Comparison of ENCODE assay signal across 8 cellular contexts in genomic region chr6:31558631-31559500, GRCh38. TPM values are rescaled to one million over a fixed set of nuclear protein-coding genes. Genes with fewer than 3 reads are reported as not detected.
DNase-seq lines count a peak whose midpoint lies in the region; ATAC-seq and TF ChIP-seq lines count a peak whose summit lies in the region.

No MANE protein-coding gene starts in this region.

- TF ChIP-seq CTCF in activated B cell treated with CpG ODN at 0.5 μM for 24 hours (IDR thresholded peaks at IDR 0.05) (no peak), prostate gland (IDR thresholded peaks at IDR 0.05) (no peak)

- no peaks in the 10 kb centered on the region for H3K27me3 ChIP-seq in neuronal stem cell (ENCODE audit: control insufficient read depth in 3 of 3, insufficient read depth in 3 of 3, low read depth in 1 of 3, low read length in 3 of 3)
- no peaks in the 10 kb centered on the region for H3K27me3 ChIP-seq in prostate gland (replicated peaks; ENCODE audit: insufficient read depth)

- intact Hi-C loops in activated B cell treated with CpG ODN at 0.5 μM for 24 hours (cut with micrococcal nuclease): loop anchor here (1.0 kb wide), 2 partner anchors 12 to 21 kb away; partner anchors contain the start of gene NFKBIL1
- intact Hi-C loops in prostate gland (cut with DNase I): no loop called here

- ATAC-seq in HG02610 (IDR thresholded peaks at IDR 0.05; ENCODE audit: unreplicated experiment) (peak; percentile 35), activated B cell treated with CpG ODN at 0.5 μM for 24 hours (ENCODE audit: low read depth) (peak; percentile 43), HG03097 (IDR thresholded peaks at IDR 0.05; ENCODE audit: low FRiP score, unreplicated experiment) (no peak)

- no peak overlapping the region for H3K4me2 ChIP-seq in neuronal stem cell (ENCODE audit: insufficient read depth, low read length, poor library complexity, severe bottlenecking)

- H2BK120ac ChIP-seq in neuronal stem cell (ENCODE audit: low read depth, low read length): no peak overlapping the region

- H3K9me3 ChIP-seq in neuronal stem cell (replicated peaks in 1 of 2; ENCODE audit: control insufficient read depth in 2 of 2, insufficient read depth in 1 of 2, low read depth in 1 of 2, low read length in 2 of 2) (no peaks in the 10 kb centered on the region), prostate gland (no peaks in the 10 kb centered on the region)

- H2BK5ac ChIP-seq in neuronal stem cell (ENCODE audit: low read length): no peak overlapping the region

- no peaks in the 10 kb centered on the region for H3K27me3 Mint-ChIP-seq in activated B cell treated with CpG ODN at 0.5 μM for 24 hours

- H3K4me1 ChIP-seq in neuronal stem cell (ENCODE audit: control insufficient read depth in 2 of 2, insufficient read depth in 1 of 2, low read depth in 1 of 2, low read length in 2 of 2) (peaks cover 0 to 7% of the 10 kb centered on the region in 2 donors), prostate gland (replicated peaks) (no peaks in the 10 kb centered on the region)

- H3K9ac ChIP-seq in neuronal stem cell (ENCODE audit: low read depth, low read length, poor library complexity): no peak overlapping the region

- H3K36me3 ChIP-seq in neuronal stem cell (replicated peaks in 1 of 2; ENCODE audit: control insufficient read depth in 2 of 2, insufficient read depth in 2 of 2, low read length in 2 of 2): peaks cover 37 to 66% of the 10 kb centered on the region in 2 donors
- H3K36me3 ChIP-seq in prostate gland: peaks cover 5 to 9% of the 10 kb centered on the region in 2 donors

- H3K36me3 Mint-ChIP-seq in activated B cell treated with CpG ODN at 0.5 μM for 24 hours (ENCODE audit: low read depth): peaks cover 20% of the 10 kb centered on the region

- TF ChIP-seq POLR2A in prostate gland (IDR thresholded peaks at IDR 0.05): no peak

- no peak overlapping the region for H4K91ac ChIP-seq in neuronal stem cell (ENCODE audit: low read depth, low read length, poor library complexity)

- POLR2A ChIA-PET in activated B cell treated with CpG ODN at 0.5 μM for 24 hours (lab: Charles Lee): interaction anchor here (0.6 to 9.2 kb wide), 17 partner anchors 8 to 304 kb away, joined by 3 to 580 read pairs (median 8); partner anchors contain the start of genes ABHD16A, ATP6V1G2, BAG6 and C6orf47

- H3K9me3 Mint-ChIP-seq in activated B cell treated with CpG ODN at 0.5 μM for 24 hours: no peaks in the 10 kb centered on the region

- H3K18ac ChIP-seq in neuronal stem cell (ENCODE audit: low read length): no peak overlapping the region

- H2BK15ac ChIP-seq in neuronal stem cell (ENCODE audit: low read length): no peak overlapping the region

- peak overlapping the region; percentile 43 for H3K23ac ChIP-seq in neuronal stem cell (ENCODE audit: low read depth, low read length, poor library complexity)

- H2AFZ ChIP-seq in neuronal stem cell (ENCODE audit: low read length): no peak overlapping the region

- peak overlapping the region; percentile 83 for H3K4me3 Mint-ChIP-seq in activated B cell treated with CpG ODN at 0.5 μM for 24 hours

- H3K79me1 ChIP-seq in neuronal stem cell (ENCODE audit: low read depth, low read length): peaks cover 6% of the 10 kb centered on the region

- no peak overlapping the region for H3K14ac ChIP-seq in neuronal stem cell (ENCODE audit: low read length)

- CTCF ChIA-PET in activated B cell treated with CpG ODN at 0.5 μM for 24 hours (lab: Charles Lee): interaction anchor here (2.1 to 25.8 kb wide), 3 partner anchors 9 to 39 kb away, joined by 20 to 773 read pairs (median 611); partner anchors contain the start of genes LST1, LTA, LTB and NCR3

- H2BK12ac ChIP-seq in neuronal stem cell (ENCODE audit: low read length): no peak overlapping the region

- WGBS in neuronal stem cell (ENCODE audit: extremely low coverage in 2 of 2, insufficient read length in 2 of 2, insufficient replicate concordance in 1 of 2), 2 donors: no CpG with 5 or more reads among the region's 14 CpGs
- WGBS in prostate gland: 77% methylated on average over 14 of the region's 14 CpGs

- H3K4me3 ChIP-seq in neuronal stem cell (ENCODE audit: low read length in 2 of 2): no peak overlapping the region
- H3K4me3 ChIP-seq in prostate gland: no peak overlapping the region

- no peak overlapping the region for H4K8ac ChIP-seq in neuronal stem cell (ENCODE audit: low read depth, low read length)

- peak overlapping the region; percentile 94 for H3K27ac Mint-ChIP-seq in activated B cell treated with CpG ODN at 0.5 μM for 24 hours

- DNase-seq in activated B cell treated with CpG ODN at 0.5 μM for 24 hours (peak; percentile 58), neuronal stem cell (ENCODE audit: low spot score) (no peak), prostate gland (ENCODE audit: low spot score) (no peak), NCI-H1436 (lab: John Stamatoyannopoulos, UW) (no peak), ureter (ENCODE audit: low spot score) (no peak)
- DNase-seq in effector CD8-positive, alpha-beta T cell (lab: John Stamatoyannopoulos, UW): peak; percentile 21

- H3K27ac ChIP-seq in neuronal stem cell (replicated peaks; ENCODE audit: low read length) (no peak overlapping the region), prostate gland (no peak overlapping the region)

- peaks cover 90% of the 10 kb centered on the region for H3K4me1 Mint-ChIP-seq in activated B cell treated with CpG ODN at 0.5 μM for 24 hours

- no peak overlapping the region for H3K4ac ChIP-seq in neuronal stem cell (ENCODE audit: low read length)

- H2AK5ac ChIP-seq in neuronal stem cell (ENCODE audit: low read depth, low read length): no peak overlapping the region

RNA-seq across cellular contexts. Expression of gene NFKBIL1, which starts 11.5 kb away (rescaled TPM):
- 11.7 and 16.7 TPM in 2 replicates for total RNA-seq in activated B cell treated with CpG ODN at 0.5 μM for 24 hours
- 22.2 TPM for polyA plus RNA-seq in neuronal stem cell (2013, experiment 1 of 2)
- polyA plus RNA-seq in neuronal stem cell (2013, experiment 2 of 2): 22.0 TPM
- 10 to 100 TPM; 38.0 to 48.7 TPM for total RNA-seq in prostate gland
- 21.9 TPM for total RNA-seq in ureter

RNA-seq across cellular contexts. Expression of gene ATP6V1G2, which starts 12.5 kb away (rescaled TPM):
- total RNA-seq in activated B cell treated with CpG ODN at 0.5 μM for 24 hours (1.9 and 3.2 TPM in 2 replicates), prostate gland (under 1 TPM; 0.36 to 0.74 TPM), ureter (0.65 TPM)
- polyA plus RNA-seq in neuronal stem cell (2013, experiment 1 of 2): 6.0 TPM
- 5.1 TPM for polyA plus RNA-seq in neuronal stem cell (2013, experiment 2 of 2)

RNA-seq across cellular contexts. Expression of gene LTA, which starts 13.2 kb away (rescaled TPM):
- total RNA-seq in activated B cell treated with CpG ODN at 0.5 μM for 24 hours: 60.4 and 66.0 TPM in 2 replicates
- 0.07 TPM for polyA plus RNA-seq in neuronal stem cell (2013, experiment 1 of 2)
- 0.07 TPM for polyA plus RNA-seq in neuronal stem cell (2013, experiment 2 of 2)
- total RNA-seq in prostate gland: 1 to 10 TPM in 1 of 2 donors, not detected in 1; 1.2 TPM
- not detected for total RNA-seq in ureter

RNA-seq across cellular contexts. Expression of gene TNF, which starts 16.5 kb away (rescaled TPM):
- total RNA-seq in activated B cell treated with CpG ODN at 0.5 μM for 24 hours (135 and 139 TPM in 2 replicates), prostate gland (under 1 TPM in 1 of 2 donors, not detected in 1; 0.23 TPM), ureter (0.36 TPM)
- 0.03 TPM for polyA plus RNA-seq in neuronal stem cell (2013, experiment 1 of 2)
- polyA plus RNA-seq in neuronal stem cell (2013, experiment 2 of 2): 0.01 TPM

RNA-seq across cellular contexts. Expression of gene DDX39B, which starts 17.1 kb away (rescaled TPM):
- total RNA-seq in activated B cell treated with CpG ODN at 0.5 μM for 24 hours: 431 and 484 TPM in 2 replicates
- 297 TPM for polyA plus RNA-seq in neuronal stem cell (2013, experiment 1 of 2)
- polyA plus RNA-seq in neuronal stem cell (2013, experiment 2 of 2): 291 TPM
- 100 to 1,000 TPM; 227 to 390 TPM for total RNA-seq in prostate gland
- 368 TPM for total RNA-seq in ureter

Comparison
In these comparisons a context has a peak if more than half of its experiments do, and no peak if none do; other contexts are left out.
1. DNase-seq: peak in activated B cell treated with CpG ODN at 0.5 μM for 24 hours (single experiment) and effector CD8-positive, alpha-beta T cell (single experiment); none in neuronal stem cell (single experiment), prostate gland (single experiment), NCI-H1436 (single experiment) and ureter (single experiment).
2. RNA of gene LTA, which starts 13.2 kb away (total RNA-seq): 60.4 to 66.0 TPM in activated B cell treated with CpG ODN at 0.5 μM for 24 hours; 1.2 TPM in prostate gland and not detected in ureter (single experiment); every median in the first group is over 10 times any median in the second.